13 cellular contexts compared by ENCODE assay signal in genomic region chr6:119037941-119038623, GRCh38.
"Had no signal": no experiment of that assay in that cellular context is flagged by ENCODE, and none has a peak within 500 bp of the region (broad histone marks: within the 10 kb centered on the region; RNA-seq: fewer than 3 reads in every experiment).

No MANE protein-coding gene starts in this region.

- H3K27me3 ChIP-seq: adrenal gland, gastroesophageal sphincter, neutrophil, right atrium auricular region, tibial nerve had no signal

- H3K4me1 ChIP-seq: adrenal gland had no signal

- FAIRE-seq: small intestine, TTC549 had no signal

- ATAC-seq: gastroesophageal sphincter; naive thymus-derived CD8-positive, alpha-beta T cell had no signal

- H3K27ac ChIP-seq: adrenal gland, coronary artery, gastroesophageal sphincter, neutrophil, right atrium auricular region, tibial nerve had no signal

- DNase-seq: activated naive CD4-positive, alpha-beta T cell treated with anti-CD3 and anti-CD28 coated beads, Interleukin-2, amount 50 U/mL, for 16 hours; activated T-cell treated with anti-CD3 and anti-CD28 coated beads, Interleukin-2, amount 50 U/mL, for 1 hour; adrenal gland; central memory CD4-positive, alpha-beta T cell; effector CD4-positive, alpha-beta T cell; naive thymus-derived CD8-positive, alpha-beta T cell; small intestine had no signal

- H3K4me3 ChIP-seq: adrenal gland, coronary artery, gastroesophageal sphincter, right atrium auricular region, tibial nerve had no signal

- H3K36me3 ChIP-seq: adrenal gland, gastroesophageal sphincter, neutrophil, right atrium auricular region, tibial nerve had no signal

- H3K9me3 ChIP-seq: adrenal gland, gastroesophageal sphincter, neutrophil, right atrium auricular region, tibial nerve had no signal
